Comparison of ENCODE assay signal across 25 cellular contexts in genomic region chr5:103373576-103374472, GRCh38.
DNase-seq lines count a peak whose midpoint lies in the region; TF ChIP-seq lines count a peak whose summit lies in the region.
"Had no signal": no experiment of that assay in that cellular context is flagged by ENCODE, and none has a peak within 500 bp of the region (broad histone marks: within the 10 kb centered on the region; RNA-seq: fewer than 3 reads in every experiment).

No MANE protein-coding gene starts in this region.

- no peaks in the 10 kb centered on the region for H3K27me3 Mint-ChIP-seq in progenitor cell of endocrine pancreas
- H3K27me3 Mint-ChIP-seq: activated B cell treated with CpG ODN at 0.5 μM for 24 hours; dendritic cell treated with granulocyte-macrophage colony-stimulating factor and Interleukin-4, amounts not matched to agents 40 ng/mL and 50 ng/mL, for 4 days had no signal

- H3K27ac Mint-ChIP-seq in progenitor cell of endocrine pancreas: peak overlapping the region; percentile 2
- H3K27ac Mint-ChIP-seq: activated B cell treated with CpG ODN at 0.5 μM for 24 hours; activated CD8-positive, alpha-beta T cell treated with anti-CD3 and anti-CD28 coated beads, Interleukin-2, amount 10 ng/mL, durations not matched to agents 7 days and 5 days; activated naive CD4-positive, alpha-beta T cell treated with anti-CD3 and anti-CD28 coated beads, Interleukin-2, amount 50 U/mL, for 72 hours; CD8-positive, alpha-beta T cell; dendritic cell treated with granulocyte-macrophage colony-stimulating factor and Interleukin-4, amounts not matched to agents 40 ng/mL and 50 ng/mL, for 4 days; nephron; T-helper 2 cell treated with Interferon-gamma antibody and Interleukin-4, amounts not matched to agents 5 μg/mL and 100 μg/mL, for 36 hours had no signal

- WGBS in hepatocyte (ENCODE audit: low lambda C conversion rate, missing lambda C conversion rate): 43% methylated on average over 9 of the region's 9 CpGs

- no peak overlapping the region for H3K4me3 Mint-ChIP-seq in progenitor cell of endocrine pancreas (ENCODE audit: low read depth)
- H3K4me3 Mint-ChIP-seq: activated B cell treated with CpG ODN at 0.5 μM for 24 hours; activated CD8-positive, alpha-beta T cell treated with anti-CD3 and anti-CD28 coated beads, Interleukin-2, amount 10 ng/mL, durations not matched to agents 7 days and 5 days; activated T-cell treated with anti-CD3 and anti-CD28 coated beads, Interleukin-2, amount 50 U/mL, for 4 hours; CD8-positive, alpha-beta T cell; dendritic cell treated with granulocyte-macrophage colony-stimulating factor and Interleukin-4, amounts not matched to agents 40 ng/mL and 50 ng/mL, for 4 days; nephron; T-helper 2 cell treated with Interferon-gamma antibody and Interleukin-4, amounts not matched to agents 5 μg/mL and 100 μg/mL, for 36 hours had no signal

- H3K9me3 Mint-ChIP-seq in progenitor cell of endocrine pancreas (ENCODE audit: low read depth): peaks cover 5% of the 10 kb centered on the region
- H3K9me3 Mint-ChIP-seq: CD8-positive, alpha-beta T cell; dendritic cell treated with granulocyte-macrophage colony-stimulating factor and Interleukin-4, amounts not matched to agents 40 ng/mL and 50 ng/mL, for 4 days; T-helper 2 cell treated with Interferon-gamma antibody and Interleukin-4, amounts not matched to agents 5 μg/mL and 100 μg/mL, for 36 hours had no signal

- no peaks in the 10 kb centered on the region for H3K36me3 ChIP-seq in hepatocyte (replicated peaks; ENCODE audit: insufficient read depth, low read depth)

- H3K4me3 ChIP-seq in hepatocyte: no peak overlapping the region
- H3K4me3 ChIP-seq: testis had no signal

- no peaks in the 10 kb centered on the region for H4K20me1 ChIP-seq in hepatocyte (ENCODE audit: insufficient read depth, poor library complexity, severe bottlenecking)

- H3K4me2 ChIP-seq in hepatocyte: peak overlapping the region; percentile 20
- H3K4me2 ChIP-seq: SK-N-SH had no signal

- no peaks in the 10 kb centered on the region for H3K9me2 ChIP-seq in hepatocyte (replicated peaks; ENCODE audit: insufficient read depth)
- H3K9me2 ChIP-seq: SK-N-SH had no signal

- peak; percentile 75 for DNase-seq in DMS53 (lab: John Stamatoyannopoulos, UW)
- peak; percentile 43 for DNase-seq in NCI-H2029 treated with DMSO at 0.1 percent for 48 hours (lab: John Stamatoyannopoulos, UW)
- DNase-seq in hepatocyte (ENCODE audit: low spot score): peak; percentile 78
- no peak for DNase-seq in progenitor cell of endocrine pancreas (ENCODE audit: low spot score, unreplicated experiment)
- DNase-seq in mesenteric fat pad (ENCODE audit: low spot score): no peak
- no peak for DNase-seq in inferior parietal cortex (ENCODE audit: extremely low spot score)
- no peak for DNase-seq in LoVo (ENCODE audit: low spot score)
- DNase-seq: activated B cell treated with CpG ODN at 0.5 μM for 24 hours; activated CD8-positive, alpha-beta T cell treated with anti-CD3 and anti-CD28 coated beads, Interleukin-2, amount 10 ng/mL, durations not matched to agents 7 days and 5 days; activated T-cell treated with anti-CD3 and anti-CD28 coated beads, Interleukin-2, amount 50 U/mL, for 4 hours; CD8-positive, alpha-beta T cell; DND-41; foreskin fibroblast; Karpas-422; kidney; mesenchymal stem cell; NCI-H1092; NCI-H2227 treated with DMSO at 0.1 percent for 48 hours; SK-N-SH; testis had no signal

- H3K4me1 ChIP-seq in hepatocyte (ENCODE audit: insufficient read depth): peaks cover 46% of the 10 kb centered on the region
- H3K4me1 ChIP-seq: testis had no signal

- H3K4me1 Mint-ChIP-seq in progenitor cell of endocrine pancreas (ENCODE audit: low read depth): peaks cover 47% of the 10 kb centered on the region
- H3K4me1 Mint-ChIP-seq: activated B cell treated with CpG ODN at 0.5 μM for 24 hours had no signal

- no peaks in the 10 kb centered on the region for H3K9me3 ChIP-seq in hepatocyte (ENCODE audit: low read depth)
- H3K9me3 ChIP-seq: SK-N-SH, testis had no signal

- H3K36me3 Mint-ChIP-seq in progenitor cell of endocrine pancreas (ENCODE audit: insufficient read depth): no peaks in the 10 kb centered on the region
- H3K36me3 Mint-ChIP-seq: CD8-positive, alpha-beta T cell had no signal

- H3K27me3 ChIP-seq in hepatocyte: no peaks in the 10 kb centered on the region
- H3K27me3 ChIP-seq: testis had no signal

- TF ChIP-seq CTCF in hepatocyte (IDR thresholded peaks at IDR 0.05; ENCODE audit: poor library complexity) (no peak), progenitor cell of endocrine pancreas (IDR thresholded peaks at IDR 0.05; ENCODE audit: unreplicated experiment) (no peak)

- no peaks in the 10 kb centered on the region for H3K79me2 ChIP-seq in hepatocyte

- H2AFZ ChIP-seq in hepatocyte: no peak overlapping the region

- H3K27ac ChIP-seq in hepatocyte: peak overlapping the region; percentile 76
- H3K27ac ChIP-seq: epithelial cell of prostate, testis had no signal

Comparison
In these comparisons a context has a peak if more than half of its experiments do, and no peak if none do; other contexts are left out.
1. DNase-seq: peak in DMS53 (single experiment), NCI-H2029 treated with DMSO at 0.1 percent for 48 hours (single experiment) and hepatocyte (single experiment); none in progenitor cell of endocrine pancreas (single experiment), mesenteric fat pad (single experiment), inferior parietal cortex (single experiment) and LoVo (single experiment).